ENCODE assay signal across 11 cellular contexts in genomic region chr15:60633426-60633968, GRCh38.
"Had no signal": no experiment of that assay in that cellular context is flagged by ENCODE, and none has a peak within 500 bp of the region (broad histone marks: within the 10 kb centered on the region; RNA-seq: fewer than 3 reads in every experiment).

No MANE protein-coding gene starts in this region.

- H3K36me3 ChIP-seq: ovary, upper lobe of right lung had no signal

- DNase-seq: activated CD4-positive, alpha-beta T cell treated with anti-CD3 and anti-CD28 coated beads, Interleukin-2, amount 50 U/mL, for 4 hours; activated CD4-positive, CD25-positive, alpha-beta regulatory T cell treated with anti-CD3 and anti-CD28 coated beads, Interleukin-2, amount 50 U/mL, for 72 hours; activated effector memory CD4-positive, alpha-beta T cell treated with Interleukin-2 at 50 U/mL for 16 hours; activated T-cell treated with anti-CD3 and anti-CD28 coated beads, Interleukin-2, amount 50 U/mL, for 1 hour; central memory CD4-positive, alpha-beta T cell; ovary; stimulated activated CD4-positive, alpha-beta T cell treated with anti-CD3 and anti-CD28 coated beads, Interleukin-12 subunit alpha, Interleukin-12 subunit beta, amount 100 ng/mL, for 4 hours; stimulated activated CD4-positive, alpha-beta T cell treated with anti-CD3 and anti-CD28 coated beads, Interleukin-2, amount 100 ng/mL, for 48 hours; stimulated activated naive CD8-positive, alpha-beta T cell treated with anti-CD3 and anti-CD28 coated beads, Interleukin-15, Interleukin-2, amounts not matched to agents 100 U/mL and 50 U/mL, for 24 hours; upper lobe of right lung had no signal

- H3K27me3 ChIP-seq: ovary, upper lobe of right lung had no signal

- H3K4me3 ChIP-seq: ovary, upper lobe of right lung had no signal

- ATAC-seq: stimulated activated naive CD8-positive, alpha-beta T cell treated with anti-CD3 and anti-CD28 coated beads, Interleukin-15, Interleukin-2, amounts not matched to agents 100 U/mL and 50 U/mL, for 24 hours; upper lobe of right lung had no signal

- H3K27ac ChIP-seq: ovary, upper lobe of right lung had no signal

- FAIRE-seq: keratinocyte had no signal

- H3K9me3 ChIP-seq: ovary, upper lobe of right lung had no signal
